ENCODE assay signal across 8 cellular contexts in the genomic region with DNA sequence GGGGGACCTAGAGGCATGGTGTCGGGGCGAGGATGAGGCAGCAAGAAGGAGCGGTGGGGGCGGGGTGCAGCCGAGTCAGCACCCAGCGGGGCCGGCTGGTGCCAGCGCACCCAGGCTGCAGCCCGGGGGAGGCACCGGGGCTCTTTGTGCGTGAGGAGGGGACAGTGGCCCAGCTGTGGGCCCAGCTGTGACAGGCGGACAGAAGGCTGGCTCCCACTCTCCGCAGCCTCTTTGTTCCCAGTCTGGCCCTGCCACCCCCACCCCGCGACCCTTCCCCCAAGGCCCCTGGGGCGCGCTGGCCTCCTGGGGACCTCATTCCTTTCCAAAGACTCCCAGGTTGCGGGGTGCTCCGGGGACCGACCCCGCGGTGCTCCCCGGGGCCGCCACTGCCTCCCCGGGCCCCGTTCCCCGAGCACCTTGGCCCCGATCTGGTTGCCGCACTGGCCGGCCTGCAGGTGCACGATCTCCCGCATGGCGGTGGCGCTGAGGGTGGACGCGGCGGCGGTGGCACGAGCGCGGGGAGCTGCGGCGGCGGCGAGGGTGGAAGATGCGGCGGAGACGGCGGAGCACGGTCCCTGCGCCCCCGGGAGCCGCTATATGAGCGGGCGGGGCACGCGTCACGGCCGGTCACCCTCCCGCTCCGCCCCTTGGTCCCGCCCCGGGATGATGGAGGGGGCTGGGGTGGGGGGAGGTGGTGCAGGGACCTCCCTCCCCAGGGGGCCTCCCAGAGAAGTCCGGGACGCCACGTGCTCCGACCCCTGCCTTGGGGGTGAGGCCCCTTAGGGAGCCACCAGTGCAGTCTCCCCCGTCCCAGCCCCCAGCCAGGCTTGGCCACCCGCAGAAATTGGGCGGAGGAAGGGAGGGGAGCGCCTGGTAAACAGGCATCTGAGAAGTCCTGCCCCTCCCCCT. TPM values are rescaled to one million over a fixed set of nuclear protein-coding genes. Genes with fewer than 3 reads are reported as not detected.
DNase-seq lines count a peak whose midpoint lies in the region; ATAC-seq and TF ChIP-seq lines count a peak whose summit lies in the region.

TSS of gene TUBB4A (minus strand) at position 570 of the 909 bp plus-strand sequence. CDS start at position 473, 97 bp downstream.

- TF ChIP-seq POLR2A in transverse colon (IDR thresholded peaks at IDR 0.05): no peak

- TF ChIP-seq CTCF in GM13976 (IDR thresholded peaks at IDR 0.05; ENCODE audit: borderline replicate concordance, control extremely low read depth, extremely low read depth, insufficient read depth, missing control alignments) (peak; percentile 2), chondrocyte (IDR thresholded peaks at IDR 0.05) (peak; percentile 22), transverse colon (IDR thresholded peaks at IDR 0.05) (no peak)

- in situ Hi-C loops in GM13976 (cut with MboI; ENCODE audit: low sequenced_read_pairs, unreplicated experiment): loop anchor here (25.0 kb wide), 1 partner anchor 360 kb away; no protein-coding TSS in a partner anchor
- in situ Hi-C loops in SK-MEL-5 (cut with HindIII; ENCODE audit: low pct_unique_long_range_greater_than_20kb, low sequenced_read_pairs): no loop called here
- in situ Hi-C loops in transverse colon (cut with MboI; ENCODE audit: low pct_ligation_motif_present in 1 of 4, low pct_unique_long_range_greater_than_20kb in 1 of 4, low sequenced_read_pairs in 3 of 4): loop anchor here in 2 of 4 donors (25.0 kb wide), 2 partner anchors 135 to 360 kb away; no protein-coding TSS in a partner anchor

- no peak for ATAC-seq in GM21367 (IDR thresholded peaks at IDR 0.05; ENCODE audit: unreplicated experiment)

- H3K36me3 Mint-ChIP-seq in chondrocyte (ENCODE audit: low read depth): peaks cover 3% of the 10 kb centered on the region

- TF ChIP-seq EP300 in transverse colon (IDR thresholded peaks at IDR 0.05; ENCODE audit: low read depth): no peak

- DNase-seq in GM13976 (ENCODE audit: low spot score) (peak; percentile 88), SK-MEL-5 (ENCODE audit: low read depth, low spot score) (peak; percentile 57), chondrocyte (ENCODE audit: low spot score) (no peak), transverse colon (peak; percentile 28), SIG-M5 (lab: John Stamatoyannopoulos, UW) (no peak), HCEC 1CT (no peak)

- H3K27me3 Mint-ChIP-seq in chondrocyte (ENCODE audit: low read depth): peaks cover 33% of the 10 kb centered on the region

- intact Hi-C loops in transverse colon (cut with DNase I; ENCODE audit: low total_unique reads): no loop called here

- WGBS in mesodermal cell (ENCODE audit: insufficient coverage in 2 of 2), 2 experiments: 3 to 6% methylated on average over 25 to 41 of the region's 71 CpGs
- 2% methylated on average over 31 of the region's 71 CpGs; no CpG with 5 or more reads in 1 of the 2 donors for WGBS in transverse colon (ENCODE audit: low coverage in 1 of 2), 2 donors

- H3K4me1 ChIP-seq in mesodermal cell (ENCODE audit: control insufficient read depth, insufficient read depth, low read length, poor library complexity, severe bottlenecking) (peaks cover 3% of the 10 kb centered on the region), transverse colon (peaks cover 0 to 11% (median 10%) of the 10 kb centered on the region in 4 donors)

- no peak within 1 kb of the TSS for H3K27ac Mint-ChIP-seq in chondrocyte (ENCODE audit: unreplicated experiment)

- peaks cover 45% of the 10 kb centered on the region for H3K27me3 ChIP-seq in transverse colon

- H3K4me3 Mint-ChIP-seq in chondrocyte (ENCODE audit: unreplicated experiment): peak within 1 kb of the TSS; percentile 66

- H3K27ac ChIP-seq in mesodermal cell (ENCODE audit: low read depth, low read length, severe bottlenecking): no peak within 1 kb of the TSS
- no peak within 1 kb of the TSS for H3K27ac ChIP-seq in transverse colon

- H3K4me3 ChIP-seq in mesodermal cell (ENCODE audit: extremely low read depth, insufficient read depth, low read length, poor library complexity, severe bottlenecking) (peak within 1 kb of the TSS; percentile 28), transverse colon (peak within 1 kb of the TSS; percentile 10 to 32 (median 24))

- H3K9me3 ChIP-seq in mesodermal cell (ENCODE audit: control insufficient read depth, low read length) (no peaks in the 10 kb centered on the region), transverse colon (no peaks in the 10 kb centered on the region)

- no peaks in the 10 kb centered on the region for H3K9me3 Mint-ChIP-seq in chondrocyte (ENCODE audit: low read depth)

- no peaks in the 10 kb centered on the region for H3K36me3 ChIP-seq in mesodermal cell (ENCODE audit: control insufficient read depth, insufficient read depth, low read length)
- H3K36me3 ChIP-seq in transverse colon: no peaks in the 10 kb centered on the region

- H3K4me1 Mint-ChIP-seq in chondrocyte (ENCODE audit: low read depth): peaks cover 6% of the 10 kb centered on the region

RNA-seq across cellular contexts. Expression of gene TUBB4A, which starts in this region (rescaled TPM):
- 19.8 and 24.0 TPM in 2 replicates for total RNA-seq in SK-MEL-5 (2014; rRNA removed; shearing (Covaris generic))
- polyA plus RNA-seq in SK-MEL-5 (2015; cell fraction: cytosol; rRNA removed): 197 and 275 TPM in 2 replicates
- 35.1 and 72.8 TPM in 2 replicates for polyA plus RNA-seq in SK-MEL-5 (2015; cell fraction: nucleus; rRNA removed)
- 0.26 to 0.99 TPM (median 0.70 TPM) in 3 replicates for total RNA-seq in chondrocyte
- polyA plus RNA-seq in mesodermal cell (2013, experiment 1 of 2): 1.7 TPM
- 1.3 TPM for polyA plus RNA-seq in mesodermal cell (2013, experiment 2 of 2)
- total RNA-seq in transverse colon: 1 to 10 TPM in 2 of 4 donors, under 1 TPM in 1, not detected in 1; 0.60 to 1.3 (median 1.1) TPM

Comparison
In these comparisons a context has a peak if more than half of its experiments do, and no peak if none do; other contexts are left out.
1. DNase-seq: peak in GM13976 (single experiment), SK-MEL-5 (single experiment) and transverse colon (single experiment); none in chondrocyte (single experiment), SIG-M5 (single experiment) and HCEC 1CT (single experiment).
2. CTCF ChIP-seq: peak in GM13976 (single experiment) and chondrocyte (single experiment); none in transverse colon (0 of 5).